8 cellular contexts compared by ENCODE assay signal in genomic region chr5:148687427-148687826, GRCh38. TPM values are rescaled to one million over a fixed set of nuclear protein-coding genes. Genes with fewer than 3 reads are reported as not detected.
DNase-seq lines count a peak whose midpoint lies in the region; ATAC-seq, FAIRE-seq and TF ChIP-seq lines count a peak whose summit lies in the region.

No MANE protein-coding gene starts in this region.

- H3K4me1 ChIP-seq in keratinocyte (ENCODE audit: control insufficient read depth, extremely low read depth, insufficient read depth, low read length), result no peaks in the 10 kb centered on the region
- H3K4me1 ChIP-seq in CD8-positive, alpha-beta memory T cell (ENCODE audit: insufficient read depth, low read length), result no peaks in the 10 kb centered on the region

- H3K27ac Mint-ChIP-seq in CD8-positive, alpha-beta memory T cell, result no peak overlapping the region

- no peak overlapping the region for H3K27ac ChIP-seq in SU-DHL-6 (ENCODE audit: low read depth, low read length)
- no peak overlapping the region for H3K27ac ChIP-seq in keratinocyte (ENCODE audit: control insufficient read depth, insufficient read depth, low read length)
- no peak overlapping the region for H3K27ac ChIP-seq in CD8-positive, alpha-beta memory T cell (ENCODE audit: low read depth, low read length)

- H3K27me3 ChIP-seq in SU-DHL-6 (ENCODE audit: low read length), result no peaks in the 10 kb centered on the region
- no peaks in the 10 kb centered on the region for H3K27me3 ChIP-seq in keratinocyte (ENCODE audit: control insufficient read depth, extremely low read depth, insufficient read depth, low read length)
- H3K27me3 ChIP-seq in CD8-positive, alpha-beta memory T cell (ENCODE audit: insufficient read depth, low read length, poor library complexity, severe bottlenecking), result no peaks in the 10 kb centered on the region

- no peaks in the 10 kb centered on the region for H3K79me2 ChIP-seq in SU-DHL-6 (ENCODE audit: insufficient read depth, low read length)
- no peaks in the 10 kb centered on the region for H3K79me2 ChIP-seq in keratinocyte (ENCODE audit: control insufficient read depth, insufficient read depth, low read length)

- ATAC-seq in GM19463 (IDR thresholded peaks at IDR 0.05; ENCODE audit: unreplicated experiment) (peak; percentile 84), HG03439 (IDR thresholded peaks at IDR 0.05; ENCODE audit: unreplicated experiment) (peak; percentile 90), Right ventricle myocardium superior (ENCODE audit: poor library complexity) (no peak)

- POLR2A ChIA-PET in CD8-positive, alpha-beta memory T cell (lab: Charles Lee), result no interaction called here

- H3K9me2 ChIP-seq in SU-DHL-6 (replicated peaks; ENCODE audit: insufficient read depth, low read length), result no peaks in the 10 kb centered on the region

- intact Hi-C loops in Right ventricle myocardium superior (cut with DNase I), result no loop called here

- TF ChIP-seq CTCF in SU-DHL-6 (IDR thresholded peaks at IDR 0.05; ENCODE audit: insufficient read depth, low read length, poor library complexity, severe bottlenecking) (peak; percentile 55), keratinocyte (optimal IDR thresholded peaks at IDR 0.05 in 1 of 3, IDR thresholded peaks at IDR 0.05 in 1 of 3, conservative IDR thresholded peaks at IDR 0.05 in 1 of 3; ENCODE audit: extremely low read depth in 1 of 3, insufficient read depth in 2 of 3, low read length in 3 of 3) (peak; percentile 71 to 83 (median 77))

- peaks cover 6 to 25% (median 12%) of the 10 kb centered on the region in 5 donors for H3K9me3 Mint-ChIP-seq in CD8-positive, alpha-beta memory T cell

- H3K4me3 ChIP-seq in SU-DHL-6 (ENCODE audit: insufficient read depth, low read length, poor library complexity, severe bottlenecking), result no peak overlapping the region
- no peak overlapping the region for H3K4me3 ChIP-seq in keratinocyte (ENCODE audit: control insufficient read depth in 2 of 3, extremely low read depth in 1 of 3, insufficient read depth in 2 of 3, low read depth in 1 of 3, low read length in 3 of 3)
- H3K4me3 ChIP-seq in CD8-positive, alpha-beta memory T cell (ENCODE audit: low read length), result no peak overlapping the region

- H3K4me2 ChIP-seq in SU-DHL-6 (ENCODE audit: low read depth, low read length, poor library complexity, severe bottlenecking), result no peak overlapping the region
- H3K4me2 ChIP-seq in keratinocyte (ENCODE audit: control insufficient read depth, extremely low read depth, insufficient read depth, low read depth, low read length), result no peak overlapping the region

- dilution Hi-C loops in keratinocyte (cut with MboI; ENCODE audit: extremely low pct_ligation_motif_present, low sequenced_read_pairs), result no loop called here

- DNase-seq in EH (ENCODE audit: low read depth), result peak; percentile 34
- peak; percentile 15 for DNase-seq in keratinocyte (ENCODE audit: low read depth, low spot score)
- DNase-seq in Right ventricle myocardium superior, result no peak
- no peak for DNase-seq in CD8-positive, alpha-beta memory T cell
- no peak for DNase-seq in cortex of kidney (lab: John Stamatoyannopoulos, UW)

- H4K20me1 ChIP-seq in SU-DHL-6 (ENCODE audit: low read depth, low read length), result no peaks in the 10 kb centered on the region
- H4K20me1 ChIP-seq in keratinocyte (ENCODE audit: control insufficient read depth, extremely low read depth, insufficient read depth, low read length), result no peaks in the 10 kb centered on the region

- no peaks in the 10 kb centered on the region for H3K9me1 ChIP-seq in keratinocyte (ENCODE audit: control insufficient read depth, extremely low read depth, insufficient read depth, low read length)

- peak; percentile 83 for FAIRE-seq in keratinocyte (lab: Jason Lieb, UNC)

- CTCF ChIA-PET in CD8-positive, alpha-beta memory T cell (lab: Charles Lee), result no interaction called here

- H3K9me3 ChIP-seq in SU-DHL-6 (ENCODE audit: insufficient read depth, low read length) (no peaks in the 10 kb centered on the region), keratinocyte (ENCODE audit: control insufficient read depth, low read depth, low read length) (no peaks in the 10 kb centered on the region)
- H3K9me3 ChIP-seq in CD8-positive, alpha-beta memory T cell (ENCODE audit: low read length), result no peaks in the 10 kb centered on the region

- H3F3A ChIP-seq in SU-DHL-6 (ENCODE audit: insufficient read depth), result no peaks in the 10 kb centered on the region

- peaks cover 0 to 6% (median 0%) of the 10 kb centered on the region in 3 donors for H3K36me3 Mint-ChIP-seq in CD8-positive, alpha-beta memory T cell

- no peaks in the 10 kb centered on the region for H3K4me1 Mint-ChIP-seq in CD8-positive, alpha-beta memory T cell

- H3K9ac ChIP-seq in SU-DHL-6 (ENCODE audit: low read length), result no peak overlapping the region
- H3K9ac ChIP-seq in keratinocyte (ENCODE audit: control insufficient read depth, extremely low read depth, insufficient read depth, low read length), result no peak overlapping the region

- H2AFZ ChIP-seq in SU-DHL-6 (ENCODE audit: low read depth, low read length, severe bottlenecking), result no peak overlapping the region
- H2AFZ ChIP-seq in keratinocyte (ENCODE audit: control insufficient read depth, low read length), result no peak overlapping the region

- no peak overlapping the region for H3K4me3 Mint-ChIP-seq in CD8-positive, alpha-beta memory T cell

- no peaks in the 10 kb centered on the region for H3K36me3 ChIP-seq in SU-DHL-6 (ENCODE audit: low read length)
- H3K36me3 ChIP-seq in keratinocyte (ENCODE audit: control insufficient read depth in 2 of 2, extremely low read depth in 1 of 2, insufficient read depth in 2 of 2, low read length in 2 of 2), result no peaks in the 10 kb centered on the region
- no peaks in the 10 kb centered on the region for H3K36me3 ChIP-seq in CD8-positive, alpha-beta memory T cell (ENCODE audit: insufficient read depth, low read length)

- H3K27me3 Mint-ChIP-seq in CD8-positive, alpha-beta memory T cell, result peaks cover 16 to 36% of the 10 kb centered on the region in 2 donors

RNA-seq across cellular contexts. Expression of gene HTR4, which starts 33.1 kb away (rescaled TPM):
- 0.03 to 0.09 TPM in 2 of 3 replicates, not detected in the other for polyA plus RNA-seq in keratinocyte
- not detected for polyA plus RNA-seq in keratinocyte (2011; ENCODE audit: low read depth)
- not detected in 2 replicates for polyA plus RNA-seq in keratinocyte (2011; cell fraction: cytosol; rRNA removed)
- polyA plus RNA-seq in keratinocyte (2011; cell fraction: nucleus; rRNA removed), result 0.09 and 0.14 TPM in 2 replicates
- polyA plus RNA-seq in keratinocyte (2012; ENCODE audit: low replicate concordance), result not detected in 2 replicates
- not detected in 3 replicates for polyA minus RNA-seq in keratinocyte
- not detected for polyA minus RNA-seq in keratinocyte (2011; cell fraction: cytosol; rRNA and poly(A)+ RNA removed)
- 0.31 and 0.63 TPM in 2 replicates for polyA minus RNA-seq in keratinocyte (2011; cell fraction: nucleus; rRNA and poly(A)+ RNA removed)
- 0.22 TPM for total RNA-seq in Right ventricle myocardium superior
- total RNA-seq in CD8-positive, alpha-beta memory T cell, result not detected
- polyA plus RNA-seq in CD8-positive, alpha-beta memory T cell, result not detected

Comparison
In these comparisons a context has a peak if more than half of its experiments do, and no peak if none do; other contexts are left out.
1. DNase-seq: peak in EH (single experiment) and keratinocyte (single experiment); none in Right ventricle myocardium superior (single experiment), CD8-positive, alpha-beta memory T cell (0 of 5) and cortex of kidney (single experiment).